In the genomic region with DNA sequence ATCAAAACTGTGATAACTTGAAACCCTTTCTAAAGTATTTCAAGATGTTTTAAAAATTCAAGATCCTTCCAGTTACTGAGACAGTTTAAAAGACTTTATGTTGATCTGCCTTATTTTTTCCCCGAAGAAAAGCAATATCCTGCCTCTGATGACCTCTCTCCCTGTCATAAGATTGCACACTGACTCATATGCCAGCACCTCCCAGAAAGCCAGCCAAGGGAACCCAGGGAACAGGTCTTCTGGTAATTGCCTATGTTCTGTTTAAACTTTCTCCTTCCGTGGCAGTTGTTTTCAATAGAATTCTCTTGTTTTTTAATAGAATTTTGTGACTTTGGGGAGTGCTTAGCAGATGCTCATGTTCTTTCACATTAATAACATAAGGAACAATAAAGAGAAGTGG, we compare ENCODE assay signal across 13 cellular contexts.
DNase-seq lines count a peak whose midpoint lies in the region; ATAC-seq and TF ChIP-seq lines count a peak whose summit lies in the region.
"Had no signal": no experiment of that assay in that cellular context is flagged by ENCODE, and none has a peak within 500 bp of the region (broad histone marks: within the 10 kb centered on the region; RNA-seq: fewer than 3 reads in every experiment).

No MANE protein-coding gene starts in this region.

- ATAC-seq in RWPE2 (ENCODE audit: low read depth) (peak; percentile 70), GM18520 (IDR thresholded peaks at IDR 0.05; ENCODE audit: unreplicated experiment) (no peak)
- ATAC-seq: activated T-cell treated with anti-CD3 and anti-CD28 coated beads, Interleukin-2, amount 50 U/mL, for 4 hours; left lobe of liver; right lobe of liver had no signal

- peak overlapping the region; percentile 3 for H3K27ac ChIP-seq in RWPE2 (ENCODE audit: poor library complexity, severe bottlenecking)
- H3K27ac ChIP-seq: C4-2B, right lobe of liver had no signal

- in situ Hi-C loops in Caki2 (cut with HindIII; ENCODE audit: low pct_unique_long_range_greater_than_20kb, low sequenced_read_pairs) = no loop called here

- H3K4me3 ChIP-seq in RWPE2 (ENCODE audit: severe bottlenecking) (no peak overlapping the region), fibroblast of mammary gland (ENCODE audit: control insufficient read depth, low read depth, low read length) (no peak overlapping the region)
- H3K4me3 ChIP-seq: right lobe of liver had no signal

- DNase-seq in Caki2 (ENCODE audit: low read depth) (peak; percentile 26), RWPE2 (ENCODE audit: low spot score) (peak; percentile 57), fibroblast of mammary gland (ENCODE audit: low read depth) (peak; percentile 91), pulmonary artery endothelial cell (ENCODE audit: low read depth, low spot score) (peak; percentile 36), NCI-H187 (lab: John Stamatoyannopoulos, UW) (no peak), NCI-H2171 (lab: John Stamatoyannopoulos, UW) (no peak), NCI-H1436 treated with DMSO at 0.1 percent for 48 hours (lab: John Stamatoyannopoulos, UW) (no peak)
- DNase-seq: activated T-cell treated with anti-CD3 and anti-CD28 coated beads, Interleukin-2, amount 50 U/mL, for 4 hours; MM.1S; right lobe of liver had no signal

- H3K4me1 ChIP-seq in RWPE2 (ENCODE audit: insufficient read depth, poor library complexity, severe bottlenecking) = peaks cover 34% of the 10 kb centered on the region

- TF ChIP-seq CTCF in RWPE2 (IDR thresholded peaks at IDR 0.05; ENCODE audit: poor library complexity, severe bottlenecking) = no peak
- no peak for TF ChIP-seq CTCF in fibroblast of mammary gland (conservative IDR thresholded peaks at IDR 0.05; ENCODE audit: control insufficient read depth, insufficient read depth, low read depth, low read length)

- no peaks in the 10 kb centered on the region for H3K36me3 ChIP-seq in RWPE2 (ENCODE audit: low read depth)
- H3K36me3 ChIP-seq: right lobe of liver had no signal

- no peaks in the 10 kb centered on the region for H3K9me3 ChIP-seq in RWPE2 (ENCODE audit: severe bottlenecking)
- H3K9me3 ChIP-seq: right lobe of liver had no signal

- no peaks in the 10 kb centered on the region for H3K27me3 ChIP-seq in RWPE2 (ENCODE audit: insufficient read depth, poor library complexity, severe bottlenecking)

Comparison
In these comparisons a context has a peak if more than half of its experiments do, and no peak if none do; other contexts are left out.
1. DNase-seq: peak in Caki2 (single experiment), RWPE2 (single experiment), fibroblast of mammary gland (single experiment) and pulmonary artery endothelial cell (single experiment); none in NCI-H187 (0 of 2), NCI-H2171 (single experiment) and NCI-H1436 treated with DMSO at 0.1 percent for 48 hours (single experiment).